8 cellular contexts compared by ENCODE assay signal in genomic region chr12:111685322-111685810, GRCh38. TPM values are rescaled to one million over a fixed set of nuclear protein-coding genes. Genes with fewer than 3 reads are reported as not detected.
DNase-seq lines count a peak whose midpoint lies in the region; ATAC-seq and TF ChIP-seq lines count a peak whose summit lies in the region.

No MANE protein-coding gene starts in this region.

- intact Hi-C loops in A673 (cut with micrococcal nuclease; ENCODE audit: unreplicated experiment) (no loop called here), adrenal gland (cut with DNase I) (no loop called here)

- peak overlapping the region; percentile 77 for H3K27ac ChIP-seq in A673 (ENCODE audit: low read depth, low read length, poor library complexity, severe bottlenecking)
- peak overlapping the region; percentile 4 to 94 (median 85) for H3K27ac ChIP-seq in adrenal gland
- peak overlapping the region; percentile 68 for H3K27ac ChIP-seq in layer of hippocampus (ENCODE audit: low read depth, low read length)
- H3K27ac ChIP-seq in temporal lobe (ENCODE audit: low read depth, low read length), result peak overlapping the region; percentile 48

- POLR2A ChIA-PET in A673 (lab: Charles Lee; ENCODE audit: low non-redundant PET), result interaction anchor here (0.6 kb wide), 1 partner anchor 10 kb away, joined by 3 read pairs; no protein-coding TSS in a partner anchor

- H3K27me3 ChIP-seq in A673 (replicated peaks; ENCODE audit: insufficient read depth, low read depth, low read length, poor library complexity), result no peaks in the 10 kb centered on the region
- H3K27me3 ChIP-seq in adrenal gland, result no peaks in the 10 kb centered on the region
- H3K27me3 ChIP-seq in layer of hippocampus (ENCODE audit: control insufficient read depth, insufficient read depth, low read length), result no peaks in the 10 kb centered on the region

- H3K4me1 ChIP-seq in A673 (ENCODE audit: insufficient read depth, low read length, poor library complexity, severe bottlenecking) (peaks cover 6% of the 10 kb centered on the region), adrenal gland (replicated peaks in 1 of 2) (peaks cover 16 to 32% of the 10 kb centered on the region in 2 donors)

- ATAC-seq in GM18907 (IDR thresholded peaks at IDR 0.05; ENCODE audit: unreplicated experiment), result peak; percentile 10

- TF ChIP-seq POLR2A in adrenal gland (IDR thresholded peaks at IDR 0.05), result no peak

- H3K4me3 ChIP-seq in A673 (ENCODE audit: low read depth, low read length, poor library complexity, severe bottlenecking), result peak overlapping the region; percentile 70
- H3K4me3 ChIP-seq in adrenal gland, result peak overlapping the region; percentile 58 to 98 (median 77)

- no peaks in the 10 kb centered on the region for H3K9me3 ChIP-seq in A673 (ENCODE audit: low read depth, low read length, poor library complexity, severe bottlenecking)
- no peaks in the 10 kb centered on the region for H3K9me3 ChIP-seq in adrenal gland (replicated peaks in 1 of 3)

- CTCF ChIA-PET in A673 (lab: Charles Lee), result interaction anchor here (0.5 to 0.8 kb wide), 2 partner anchors 15 to 817 kb away, joined by 6 to 7 read pairs; no protein-coding TSS in a partner anchor

- peaks cover 21% of the 10 kb centered on the region for H3K36me3 ChIP-seq in A673 (ENCODE audit: insufficient read depth, low read length, poor library complexity, severe bottlenecking)
- H3K36me3 ChIP-seq in adrenal gland (replicated peaks in 1 of 2), result peaks cover 0 to 24% of the 10 kb centered on the region in 2 donors

- no TSS peak for BruUV-seq in A673 (replicated peaks; lab: Mats Ljungman, UMichigan)

- WGBS in adrenal gland, 4 donors, result 0 to 1% (median 0%) methylated on average over 13 to 36 of the region's 36 CpGs

- DNase-seq in A673 (ENCODE audit: low spot score), result no peak
- DNase-seq in HUDEP-2 (lab: John Stamatoyannopoulos, UW; ENCODE audit: unreplicated experiment in 76 of 76), result peak in 44 of 76 experiments; percentile 6 to 87 (median 34)
- DNase-seq in adrenal gland, result peak in 2 of 7 donors; percentile 39 to 55
- DNase-seq in superior temporal gyrus (ENCODE audit: extremely low spot score), result no peak
- no peak for DNase-seq in NCI-H1105 treated with DMSO at 0.1 percent for 48 hours (lab: John Stamatoyannopoulos, UW)

- TF ChIP-seq CTCF in A673 (conservative IDR thresholded peaks at IDR 0.05; ENCODE audit: low read depth, low read length), result no peak
- no peak for TF ChIP-seq CTCF in adrenal gland (IDR thresholded peaks at IDR 0.05)

RNA-seq across cellular contexts. Expression of gene BRAP, which starts 0.4 kb away (rescaled TPM):
- total RNA-seq in A673 (2021), result 23.6 and 23.9 TPM in 2 replicates
- 10 to 100 TPM; 13.6 to 25.3 (median 20.4) TPM for total RNA-seq in adrenal gland
- polyA plus RNA-seq in adrenal gland, result 10 to 100 TPM in 2 of 3 donors, 1 to 10 TPM in 1; 8.6 to 31.0 (median 10.7) TPM
- total RNA-seq in temporal lobe, result 17.7 TPM

RNA-seq across cellular contexts. Expression of gene ACAD10, which starts 0.5 kb away (rescaled TPM):
- total RNA-seq in A673 (2021), result 32.9 and 38.8 TPM in 2 replicates
- 10 to 100 TPM; 22.0 to 65.5 (median 43.6) TPM for total RNA-seq in adrenal gland
- polyA plus RNA-seq in adrenal gland, result 10 to 100 TPM; 14.7 to 57.0 (median 31.0) TPM
- total RNA-seq in temporal lobe, result 19.7 TPM

Comparison
In these comparisons a context has a peak if more than half of its experiments do, and no peak if none do; other contexts are left out.
1. DNase-seq: peak in HUDEP-2 (44 of 76); none in A673 (single experiment), superior temporal gyrus (single experiment) and NCI-H1105 treated with DMSO at 0.1 percent for 48 hours (single experiment).
2. Peak in every context shown above with its lines, with median percentiles within 50 percentile points of each other: H3K27ac ChIP-seq.